ENCODE assay signal across 8 cellular contexts in genomic region chr14:74493343-74494261, GRCh38. TPM values are rescaled to one million over a fixed set of nuclear protein-coding genes. Genes with fewer than 3 reads are reported as not detected.
DNase-seq lines count a peak whose midpoint lies in the region; ATAC-seq and TF ChIP-seq lines count a peak whose summit lies in the region.

Gene ISCA2 (plus strand): TSS chr14:74493765. CDS start chr14:74493775, 10 bp downstream.

- H3K4me3 ChIP-seq in H7 (ENCODE audit: insufficient read depth, low read depth, low read length) (peak within 1 kb of the TSS; percentile 97), fibroblast of the aortic adventitia (ENCODE audit: low read depth, low read length) (peak within 1 kb of the TSS; percentile 99)

- no peaks in the 10 kb centered on the region for H3K27me3 ChIP-seq in H7 (ENCODE audit: control insufficient read depth, insufficient read depth, low read length)

- TF ChIP-seq CTCF in fibroblast of the aortic adventitia (IDR thresholded peaks at IDR 0.05; ENCODE audit: insufficient read depth, low read length) (no peak), nephron progenitor cell (IDR thresholded peaks at IDR 0.05) (no peak)

- no peaks in the 10 kb centered on the region for H3K9me3 Mint-ChIP-seq in nephron progenitor cell
- no peaks in the 10 kb centered on the region for H3K9me3 Mint-ChIP-seq in stimulated activated naive CD8-positive, alpha-beta T cell treated with anti-CD3 and anti-CD28 coated beads, Interleukin-15, amount 100 ng/mL, for 72 hours

- peaks cover 12% of the 10 kb centered on the region for H3K27me3 Mint-ChIP-seq in nephron progenitor cell (ENCODE audit: low read depth, poor library complexity)
- no peaks in the 10 kb centered on the region for H3K27me3 Mint-ChIP-seq in stimulated activated naive CD8-positive, alpha-beta T cell treated with anti-CD3 and anti-CD28 coated beads, Interleukin-15, amount 100 ng/mL, for 72 hours

- H3K4me1 Mint-ChIP-seq in nephron progenitor cell: peaks cover 17% of the 10 kb centered on the region
- H3K4me1 Mint-ChIP-seq in stimulated activated naive CD8-positive, alpha-beta T cell treated with anti-CD3 and anti-CD28 coated beads, Interleukin-15, amount 100 ng/mL, for 72 hours: peaks cover 28% of the 10 kb centered on the region

- DNase-seq in ELF-1 (ENCODE audit: low read depth, low spot score): peak; percentile 99
- peak; percentile 99 for DNase-seq in H7
- peak; percentile 98 for DNase-seq in M059J (ENCODE audit: low read depth)
- peak; percentile 98 to 100 for DNase-seq in SHP77 (lab: John Stamatoyannopoulos, UW)
- peak; percentile 100 for DNase-seq in activated effector memory CD4-positive, alpha-beta T cell treated with Interleukin-2 at 50 U/mL for 16 hours
- peak; percentile 99 for DNase-seq in fibroblast of the aortic adventitia (ENCODE audit: low read depth)
- DNase-seq in nephron progenitor cell: peak; percentile 100
- peak; percentile 99 for DNase-seq in stimulated activated naive CD8-positive, alpha-beta T cell treated with anti-CD3 and anti-CD28 coated beads, Interleukin-15, amount 100 ng/mL, for 72 hours

- H3K27ac Mint-ChIP-seq in nephron progenitor cell: peak within 1 kb of the TSS; percentile 95
- H3K27ac Mint-ChIP-seq in stimulated activated naive CD8-positive, alpha-beta T cell treated with anti-CD3 and anti-CD28 coated beads, Interleukin-15, amount 100 ng/mL, for 72 hours: peak within 1 kb of the TSS; percentile 96 to 99

- peaks cover 12% of the 10 kb centered on the region for H3K36me3 Mint-ChIP-seq in nephron progenitor cell (ENCODE audit: low read depth)

- H3K36me3 ChIP-seq in H7 (replicated peaks; ENCODE audit: control insufficient read depth, insufficient read depth, low read length): peaks cover 1% of the 10 kb centered on the region

- H3K4me3 Mint-ChIP-seq in nephron progenitor cell: peak within 1 kb of the TSS; percentile 97
- no peak within 1 kb of the TSS for H3K4me3 Mint-ChIP-seq in stimulated activated naive CD8-positive, alpha-beta T cell treated with anti-CD3 and anti-CD28 coated beads, Interleukin-15, amount 100 ng/mL, for 72 hours

- peak; percentile 96 for ATAC-seq in stimulated activated naive CD8-positive, alpha-beta T cell treated with anti-CD3 and anti-CD28 coated beads, Interleukin-15, amount 100 ng/mL, for 72 hours

RNA-seq across cellular contexts. Expression of gene ISCA2, which starts in this region (rescaled TPM):
- total RNA-seq in H7 (2014; rRNA removed; shearing (Covaris generic)): 44.5 and 45.3 TPM in 2 replicates
- total RNA-seq in M059J (2014; rRNA removed; shearing (Covaris generic)): 29.8 and 33.6 TPM in 2 replicates
- total RNA-seq in fibroblast of the aortic adventitia (ENCODE audit: low replicate concordance): 3.1 and 12.9 TPM in 2 replicates

Comparison
In these comparisons a context has a peak if more than half of its experiments do, and no peak if none do; other contexts are left out.
1. Peak in every context shown above with its lines: DNase-seq, ATAC-seq and H3K4me3 ChIP-seq.